ENCODE assay signal across 8 cellular contexts in the genomic region with DNA sequence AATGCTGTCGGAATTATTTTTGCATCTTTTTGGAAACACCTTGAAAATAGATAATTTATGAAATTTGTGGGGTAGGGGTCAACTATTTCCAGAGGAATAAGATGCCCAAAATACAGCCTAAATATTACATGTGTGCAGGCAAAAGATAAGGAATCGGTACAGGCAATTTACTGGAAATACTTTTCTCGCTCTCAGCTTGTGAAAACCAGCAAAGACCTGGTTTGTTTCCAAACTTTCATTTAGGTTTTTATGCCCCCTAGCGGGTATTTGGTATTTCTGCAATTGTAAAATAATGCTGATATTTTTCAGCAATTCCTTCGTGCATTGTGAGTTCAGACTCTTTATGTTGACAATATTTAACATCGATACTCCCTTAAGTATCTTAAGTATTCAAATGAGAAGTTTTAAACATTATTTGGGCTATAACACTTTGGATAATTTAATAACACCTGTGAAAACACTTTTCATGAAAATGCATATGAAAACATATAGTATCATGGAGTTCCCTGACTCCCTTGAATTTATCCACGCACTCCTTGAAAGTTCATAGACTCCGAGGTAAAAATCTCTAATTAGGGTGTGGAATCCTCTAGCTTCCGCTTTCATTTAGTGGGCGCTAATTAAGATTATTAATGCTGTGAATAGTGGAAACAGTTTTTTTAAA.
DNase-seq lines count a peak whose midpoint lies in the region; ATAC-seq, FAIRE-seq and TF ChIP-seq lines count a peak whose summit lies in the region.

No MANE protein-coding gene starts in this region.

- H3K9me3 ChIP-seq in cardiac muscle cell (ENCODE audit: low read depth) (no peaks in the 10 kb centered on the region), keratinocyte (ENCODE audit: control insufficient read depth, low read depth, low read length) (no peaks in the 10 kb centered on the region), ovary (no peaks in the 10 kb centered on the region)

- H3K4me2 ChIP-seq in keratinocyte (ENCODE audit: control insufficient read depth, extremely low read depth, insufficient read depth, low read depth, low read length), result no peak overlapping the region

- no peaks in the 10 kb centered on the region for H3K79me2 ChIP-seq in keratinocyte (ENCODE audit: control insufficient read depth, insufficient read depth, low read length)

- FAIRE-seq in keratinocyte (lab: Jason Lieb, UNC), result no peak

- ATAC-seq in left ventricle myocardium superior, result no peak
- no peak for ATAC-seq in HG03469 (IDR thresholded peaks at IDR 0.05; ENCODE audit: unreplicated experiment)

- dilution Hi-C loops in keratinocyte (cut with MboI; ENCODE audit: extremely low pct_ligation_motif_present, low sequenced_read_pairs), result no loop called here

- no peaks in the 10 kb centered on the region for H3K9me1 ChIP-seq in keratinocyte (ENCODE audit: control insufficient read depth, extremely low read depth, insufficient read depth, low read length)

- TF ChIP-seq EP300 in ovary (IDR thresholded peaks at IDR 0.05), result no peak

- DNase-seq in cardiac muscle cell (ENCODE audit: low read depth in 1 of 2, low spot score in 1 of 2) (peak; percentile 69 to 71), left ventricle myocardium superior (no peak), NCI-H2029 (lab: John Stamatoyannopoulos, UW) (peak; percentile 62), keratinocyte (ENCODE audit: low read depth, low spot score) (no peak), ovary (no peak)
- DNase-seq in stimulated activated CD4-positive, alpha-beta T cell treated with anti-CD3 and anti-CD28 coated beads, Interleukin-1b, Interleukin-23, amount 100 ng/mL, for 48 hours, result no peak

- H3K9ac ChIP-seq in keratinocyte (ENCODE audit: control insufficient read depth, extremely low read depth, insufficient read depth, low read length), result no peak overlapping the region

- H3K36me3 ChIP-seq in cardiac muscle cell (no peaks in the 10 kb centered on the region), keratinocyte (ENCODE audit: control insufficient read depth in 2 of 2, extremely low read depth in 1 of 2, insufficient read depth in 2 of 2, low read length in 2 of 2) (no peaks in the 10 kb centered on the region), ovary (no peaks in the 10 kb centered on the region)

- H4K20me1 ChIP-seq in keratinocyte (ENCODE audit: control insufficient read depth, extremely low read depth, insufficient read depth, low read length), result no peaks in the 10 kb centered on the region

- TF ChIP-seq POLR2A in ovary (IDR thresholded peaks at IDR 0.05), result no peak

- intact Hi-C loops in left ventricle myocardium superior (cut with micrococcal nuclease), result no loop called here
- intact Hi-C loops in ovary (cut with DNase I), result no loop called here

- H2AFZ ChIP-seq in keratinocyte (ENCODE audit: control insufficient read depth, low read length), result no peak overlapping the region

- H3K4me1 ChIP-seq in cardiac muscle cell (ENCODE audit: low read depth) (peaks cover 10% of the 10 kb centered on the region), keratinocyte (ENCODE audit: control insufficient read depth, extremely low read depth, insufficient read depth, low read length) (no peaks in the 10 kb centered on the region), ovary (ENCODE audit: insufficient read depth) (peaks cover 1% of the 10 kb centered on the region)

- no peak overlapping the region for H3K27ac ChIP-seq in cardiac muscle cell
- no peak overlapping the region for H3K27ac ChIP-seq in keratinocyte (ENCODE audit: control insufficient read depth, insufficient read depth, low read length)
- no peak overlapping the region for H3K27ac ChIP-seq in ovary

- H3K27me3 ChIP-seq in cardiac muscle cell (no peaks in the 10 kb centered on the region), keratinocyte (ENCODE audit: control insufficient read depth, extremely low read depth, insufficient read depth, low read length) (peaks cover 3% of the 10 kb centered on the region), ovary (no peaks in the 10 kb centered on the region)

- TF ChIP-seq CTCF in cardiac muscle cell (IDR thresholded peaks at IDR 0.05; ENCODE audit: low read depth, low read length) (peak; percentile 67), WI38 (IDR thresholded peaks at IDR 0.05; ENCODE audit: low read depth, low read length) (peak; percentile 46), keratinocyte (optimal IDR thresholded peaks at IDR 0.05 in 1 of 3, IDR thresholded peaks at IDR 0.05 in 1 of 3, conservative IDR thresholded peaks at IDR 0.05 in 1 of 3; ENCODE audit: extremely low read depth in 1 of 3, insufficient read depth in 2 of 3, low read length in 3 of 3) (peak in 2 of 3 experiments; percentile 36 to 40), ovary (IDR thresholded peaks at IDR 0.05) (peak in 1 of 3 donors; percentile 36)

- WGBS in ovary, 3 donors, result 23 to 31% (median 27%) methylated on average over 10 of the region's 10 CpGs

- H3K4me3 ChIP-seq in cardiac muscle cell (no peak overlapping the region), WI38 (ENCODE audit: low read depth, low read length) (no peak overlapping the region), keratinocyte (ENCODE audit: control insufficient read depth in 2 of 3, extremely low read depth in 1 of 3, insufficient read depth in 2 of 3, low read depth in 1 of 3, low read length in 3 of 3) (no peak overlapping the region), ovary (no peak overlapping the region)

Comparison
In these comparisons a context has a peak if more than half of its experiments do, and no peak if none do; other contexts are left out.
1. DNase-seq: peak in cardiac muscle cell (2 of 2) and NCI-H2029 (single experiment); none in left ventricle myocardium superior (single experiment), keratinocyte (single experiment), stimulated activated CD4-positive, alpha-beta T cell treated with anti-CD3 and anti-CD28 coated beads, Interleukin-1b, Interleukin-23, amount 100 ng/mL, for 48 hours (single experiment) and ovary (0 of 5).